In genomic region chr19:41872775-41873647, GRCh38 we compare ENCODE assay signal across 8 cellular contexts. TPM values are rescaled to one million over a fixed set of nuclear protein-coding genes. Genes with fewer than 3 reads are reported as not detected.
DNase-seq lines count a peak whose midpoint lies in the region; ATAC-seq, FAIRE-seq and TF ChIP-seq lines count a peak whose summit lies in the region.

No MANE protein-coding gene starts in this region.

- no peak for TF ChIP-seq EP300 in Ishikawa (IDR thresholded peaks at IDR 0.05; ENCODE audit: borderline replicate concordance)

- TF ChIP-seq RAD21 in Ishikawa (IDR thresholded peaks at IDR 0.05; ENCODE audit: low read depth) = peak; percentile 46; the same call in 1 of the 2 replicates

- DNase-seq in DMS 273 treated with DMSO at 0.1 percent for 48 hours (lab: John Stamatoyannopoulos, UW) (peak; percentile 67), RCC 7860 (ENCODE audit: low spot score) (peak; percentile 64), activated gamma-delta T cell treated with Interleukin-2 at 50 U/mL for 16 hours (peak; percentile 60), germinal center (ENCODE audit: low spot score) (peak; percentile 47), progenitor cell of endocrine pancreas (ENCODE audit: low spot score, unreplicated experiment) (peak; percentile 74)

- ATAC-seq in GM21515 (IDR thresholded peaks at IDR 0.05; ENCODE audit: unreplicated experiment) (no peak), HG03139 (IDR thresholded peaks at IDR 0.05; ENCODE audit: unreplicated experiment) (no peak)

- H3K27ac Mint-ChIP-seq in progenitor cell of endocrine pancreas = no peak overlapping the region

- no peaks in the 10 kb centered on the region for H3K9me3 Mint-ChIP-seq in progenitor cell of endocrine pancreas (ENCODE audit: low read depth)

- no peak overlapping the region for H3K4me3 Mint-ChIP-seq in progenitor cell of endocrine pancreas (ENCODE audit: low read depth)

- peaks cover 14% of the 10 kb centered on the region for H3K36me3 Mint-ChIP-seq in progenitor cell of endocrine pancreas (ENCODE audit: insufficient read depth)

- TF ChIP-seq CTCF in progenitor cell of endocrine pancreas (IDR thresholded peaks at IDR 0.05; ENCODE audit: unreplicated experiment) = peak; percentile 81

- peaks cover 22% of the 10 kb centered on the region for H3K4me1 Mint-ChIP-seq in progenitor cell of endocrine pancreas (ENCODE audit: low read depth)

- H3K27me3 Mint-ChIP-seq in progenitor cell of endocrine pancreas = peaks cover 3% of the 10 kb centered on the region

- FAIRE-seq in RCC 7860 (lab: Jason Lieb, UNC) = no peak

TF ChIP-seq in Ishikawa, 13 proteins besides CTCF, POLR2A, EP300 and RAD21:
- TF ChIP-seq YY1 (IDR thresholded peaks at IDR 0.05; ENCODE audit: low read depth) (no peak), TCF12 (IDR thresholded peaks at IDR 0.05; ENCODE audit: low read depth) (no peak), EGR1 (IDR thresholded peaks at IDR 0.05) (no peak), REST (IDR thresholded peaks at IDR 0.05; ENCODE audit: low read depth) (no peak), USF1 (IDR thresholded peaks at IDR 0.05) (no peak), ZBTB7A (IDR thresholded peaks at IDR 0.05; ENCODE audit: low read depth) (no peak), CEBPB (IDR thresholded peaks at IDR 0.05) (no peak), TEAD4 (IDR thresholded peaks at IDR 0.05) (no peak), FOXM1 (IDR thresholded peaks at IDR 0.05; ENCODE audit: borderline replicate concordance, low read depth) (no peak), NFIC (IDR thresholded peaks at IDR 0.05) (no peak), CREB1 (IDR thresholded peaks at IDR 0.05; ENCODE audit: low read depth) (no peak), TAF1 (IDR thresholded peaks at IDR 0.05; ENCODE audit: low read depth) (no peak), MAX (IDR thresholded peaks at IDR 0.05) (no peak)

RNA-seq across cellular contexts. Expression of gene CD79A, which starts 4.1 kb away (rescaled TPM):
- 0.36 and 0.78 TPM in 2 replicates for total RNA-seq in progenitor cell of endocrine pancreas

RNA-seq across cellular contexts. Expression of gene ARHGEF1, which starts 10.0 kb away (rescaled TPM):
- total RNA-seq in progenitor cell of endocrine pancreas = 109 and 112 TPM in 2 replicates

RNA-seq across cellular contexts. Expression of gene RPS19, which starts 13.0 kb away (rescaled TPM):
- 2,232 and 2,439 TPM in 2 replicates for total RNA-seq in progenitor cell of endocrine pancreas

RNA-seq across cellular contexts. Expression of gene DMRTC2, which starts 28.2 kb away (rescaled TPM):
- total RNA-seq in progenitor cell of endocrine pancreas = not detected in 2 replicates

RNA-seq across cellular contexts. Expression of gene LYPD4, which starts 28.5 kb away (rescaled TPM):
- not detected in 2 replicates for total RNA-seq in progenitor cell of endocrine pancreas
